8 cellular contexts compared by ENCODE assay signal in the genomic region with DNA sequence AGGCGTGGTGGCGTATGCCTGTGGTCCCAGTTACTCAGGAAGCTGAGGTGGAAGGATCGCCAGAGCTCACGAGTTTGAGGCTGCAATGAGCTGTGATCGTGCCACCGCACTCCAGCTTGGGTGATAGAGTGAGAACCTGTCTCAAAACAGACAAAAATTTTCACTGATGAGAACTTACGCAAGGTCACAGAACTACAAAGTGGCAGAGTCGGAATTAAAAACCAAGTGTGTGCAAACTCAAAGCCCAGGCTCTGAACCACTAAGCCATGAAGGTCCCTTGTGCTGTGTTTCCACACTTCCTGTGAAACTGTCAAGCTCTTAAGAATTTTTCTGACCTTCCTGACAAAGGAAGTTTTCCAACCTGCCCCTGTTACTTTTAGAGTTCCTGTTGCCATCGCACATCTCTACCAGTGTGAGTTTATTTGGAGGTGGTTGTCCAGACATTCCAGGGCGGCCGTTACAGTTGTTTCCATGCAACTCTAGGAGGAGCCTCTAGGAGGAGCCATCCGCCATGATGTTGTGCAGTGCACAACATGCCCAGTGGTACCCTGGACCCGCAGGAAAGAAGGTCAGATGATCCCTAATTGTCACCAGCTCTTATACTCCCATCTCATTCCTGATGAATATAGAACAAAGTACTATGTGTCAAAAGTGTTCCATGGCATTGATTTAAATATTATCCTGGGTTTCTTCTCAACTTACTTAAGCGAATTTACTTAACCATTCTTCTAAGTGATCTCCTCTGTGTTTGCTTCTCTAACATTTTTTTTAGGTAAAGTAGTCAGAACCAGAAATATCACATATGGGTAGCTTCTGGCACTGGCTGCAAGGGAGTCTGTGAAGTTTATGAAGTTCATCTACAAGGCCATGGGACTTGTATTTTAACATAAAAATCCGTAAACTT. TPM values are rescaled to one million over a fixed set of nuclear protein-coding genes. Genes with fewer than 3 reads are reported as not detected.
DNase-seq lines count a peak whose midpoint lies in the region; ATAC-seq and TF ChIP-seq lines count a peak whose summit lies in the region.

No MANE protein-coding gene starts in this region.

- H3K27me3 Mint-ChIP-seq in glutamatergic neuron (ENCODE audit: unreplicated experiment): peaks cover 2% of the 10 kb centered on the region

- no peaks in the 10 kb centered on the region for H3K4me1 Mint-ChIP-seq in glutamatergic neuron (ENCODE audit: low read depth, unreplicated experiment)

- ATAC-seq in GM18868 (IDR thresholded peaks at IDR 0.05; ENCODE audit: unreplicated experiment) (peak; percentile 56), HG02678 (IDR thresholded peaks at IDR 0.05; ENCODE audit: unreplicated experiment) (no peak), GM18505 (IDR thresholded peaks at IDR 0.05; ENCODE audit: unreplicated experiment) (no peak)

- TF ChIP-seq POLR2A in GM18505 (IDR thresholded peaks at IDR 0.05; ENCODE audit: borderline replicate concordance, extremely low read depth, insufficient read depth, insufficient read length): no peak

- TF ChIP-seq CTCF in glutamatergic neuron (IDR thresholded peaks at IDR 0.05; ENCODE audit: partially characterized antibody, unreplicated experiment): peak; percentile 42

- peaks cover under 1% of the 10 kb centered on the region for H3K9me3 Mint-ChIP-seq in glutamatergic neuron (ENCODE audit: unreplicated experiment)

- no peak overlapping the region for H3K27ac Mint-ChIP-seq in glutamatergic neuron (ENCODE audit: unreplicated experiment)

- DNase-seq in AG08395 (ENCODE audit: low spot score): peak; percentile 18
- peak; percentile 43 for DNase-seq in RKO (ENCODE audit: low spot score)
- DNase-seq in glutamatergic neuron: peak; percentile 48
- no peak for DNase-seq in NCI-H128 (lab: John Stamatoyannopoulos, UW; ENCODE audit: unreplicated experiment)
- no peak for DNase-seq in epidermal melanocyte (ENCODE audit: insufficient read length, low spot score)

- H3K4me3 Mint-ChIP-seq in glutamatergic neuron (ENCODE audit: unreplicated experiment): no peak overlapping the region

- no peaks in the 10 kb centered on the region for H3K36me3 Mint-ChIP-seq in glutamatergic neuron (ENCODE audit: unreplicated experiment)

RNA-seq across cellular contexts. Expression of gene LYZL1, which starts 49.0 kb away (rescaled TPM):
- total RNA-seq in glutamatergic neuron (ENCODE audit: unreplicated experiment): not detected

Comparison
In these comparisons a context has a peak if more than half of its experiments do, and no peak if none do; other contexts are left out.
1. DNase-seq: peak in AG08395 (single experiment), RKO (single experiment) and glutamatergic neuron (single experiment); none in NCI-H128 (single experiment) and epidermal melanocyte (single experiment).